27 cellular contexts compared by ENCODE assay signal in the genomic region with DNA sequence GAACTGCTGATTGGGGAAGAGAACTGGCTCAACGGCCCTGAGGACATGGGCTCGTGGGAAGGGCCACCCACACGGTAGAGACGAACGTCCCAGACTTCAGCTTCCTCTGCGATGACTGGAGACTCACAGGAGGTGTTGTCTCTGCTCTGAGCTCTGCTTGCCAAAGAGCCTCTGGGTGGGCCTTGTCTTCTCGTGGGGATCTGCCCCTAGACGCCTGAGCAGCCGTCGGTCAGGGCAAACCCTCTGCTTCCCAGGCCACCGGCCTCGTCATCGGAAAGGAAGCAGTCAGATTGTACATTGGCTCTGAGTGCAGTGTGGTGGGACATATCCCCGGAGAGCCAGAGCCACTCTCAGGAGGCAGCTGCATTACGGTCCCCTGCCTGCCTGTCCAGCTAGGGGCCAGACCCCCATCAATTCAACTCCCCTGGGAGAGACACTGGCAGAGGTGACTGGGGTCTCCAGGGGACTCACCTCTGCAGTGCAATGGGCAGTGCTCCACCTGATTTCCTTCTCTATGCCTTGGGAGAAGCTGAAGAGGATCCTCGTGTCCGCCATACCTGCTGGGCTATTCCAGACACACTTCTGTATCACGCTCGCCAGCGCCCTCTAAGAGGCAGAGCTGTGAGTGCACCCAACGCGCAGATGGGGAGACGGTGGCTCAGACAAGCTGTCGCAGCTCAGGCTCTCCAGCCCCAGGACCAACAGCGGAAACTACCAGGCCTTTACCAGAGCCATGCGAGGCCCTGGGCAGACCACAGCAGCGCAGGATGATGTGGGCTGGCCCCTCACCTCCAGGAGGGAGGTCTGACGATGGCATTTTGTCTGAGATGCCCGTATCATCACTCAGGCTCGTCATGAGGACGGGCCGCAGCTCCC.
A peak's percentile ranks its signal among the peaks of the same experiment; 100 is the strongest.
DNase-seq lines count a peak whose midpoint lies in the region; ATAC-seq and TF ChIP-seq lines count a peak whose summit lies in the region.
"Had no signal": no experiment of that assay in that cellular context is flagged by ENCODE, and none has a peak within 500 bp of the region (broad histone marks: within the 10 kb centered on the region; RNA-seq: fewer than 3 reads in every experiment).

No MANE protein-coding gene starts in this region.

- no peaks in the 10 kb centered on the region for H4K20me1 ChIP-seq in neural progenitor cell (ENCODE audit: low read depth)

- no peak overlapping the region for H3K4me3 Mint-ChIP-seq in neural progenitor cell
- H3K4me3 Mint-ChIP-seq: T-helper 2 cell treated with Interferon-gamma antibody and Interleukin-4, amounts not matched to agents 5 μg/mL and 100 μg/mL, for 36 hours had no signal

- H3K27ac Mint-ChIP-seq in neural progenitor cell, result no peak overlapping the region
- H3K27ac Mint-ChIP-seq: T-helper 2 cell treated with Interferon-gamma antibody and Interleukin-4, amounts not matched to agents 5 μg/mL and 100 μg/mL, for 36 hours had no signal

- H3K9me3 ChIP-seq in WERI-Rb-1 (ENCODE audit: severe bottlenecking) (no peaks in the 10 kb centered on the region), neural progenitor cell (ENCODE audit: low read depth) (no peaks in the 10 kb centered on the region)
- H3K9me3 ChIP-seq: heart left ventricle, suprapubic skin had no signal

- H3K27me3 ChIP-seq in H7 (ENCODE audit: control insufficient read depth, insufficient read depth, low read length) (no peaks in the 10 kb centered on the region), WERI-Rb-1 (ENCODE audit: insufficient read depth, low read depth, severe bottlenecking) (no peaks in the 10 kb centered on the region), neural progenitor cell (no peaks in the 10 kb centered on the region)

- no peaks in the 10 kb centered on the region for H3K79me2 ChIP-seq in neural progenitor cell (ENCODE audit: low read depth)

- no peaks in the 10 kb centered on the region for H3K36me3 Mint-ChIP-seq in neural progenitor cell
- H3K36me3 Mint-ChIP-seq: naive B cell had no signal

- no peaks in the 10 kb centered on the region for H3K9me3 Mint-ChIP-seq in neural progenitor cell
- H3K9me3 Mint-ChIP-seq: T-helper 2 cell treated with Interferon-gamma antibody and Interleukin-4, amounts not matched to agents 5 μg/mL and 100 μg/mL, for 36 hours had no signal

- peak; percentile 65 for TF ChIP-seq CTCF in WERI-Rb-1 (IDR thresholded peaks at IDR 0.05; ENCODE audit: low read depth, low read length)
- peak; percentile 51 for TF ChIP-seq CTCF in neural progenitor cell (IDR thresholded peaks at IDR 0.05)

- H3K36me3 ChIP-seq in H7 (replicated peaks; ENCODE audit: control insufficient read depth, insufficient read depth, low read length), result no peaks in the 10 kb centered on the region
- no peaks in the 10 kb centered on the region for H3K36me3 ChIP-seq in WERI-Rb-1
- H3K36me3 ChIP-seq in neural progenitor cell, result no peaks in the 10 kb centered on the region
- H3K36me3 ChIP-seq: heart left ventricle, suprapubic skin had no signal

- H3K27ac ChIP-seq in WERI-Rb-1 (no peak overlapping the region), neural progenitor cell (no peak overlapping the region)
- H3K27ac ChIP-seq: GM23248, heart left ventricle, SK-N-MC, suprapubic skin had no signal

- ATAC-seq in HG02763 (IDR thresholded peaks at IDR 0.05; ENCODE audit: unreplicated experiment) (no peak), HG03520 (IDR thresholded peaks at IDR 0.05; ENCODE audit: unreplicated experiment) (no peak)
- ATAC-seq: activated CD4-positive, CD25-positive, alpha-beta regulatory T cell treated with anti-CD3 and anti-CD28 coated beads, Interleukin-2, amount 50 U/mL, for 24 hours; heart left ventricle had no signal

- H3K4me2 ChIP-seq in neural progenitor cell, result no peak overlapping the region

- DNase-seq in DMS 273 (lab: John Stamatoyannopoulos, UW; ENCODE audit: unreplicated experiment) (peak; percentile 30), DMS 273 treated with DMSO at 0.1 percent for 48 hours (lab: John Stamatoyannopoulos, UW) (no peak), H7 (peak; percentile 81), WERI-Rb-1 (peak; percentile 59), neural progenitor cell (ENCODE audit: low spot score) (peak; percentile 58), dedifferentiated amniotic fluid mesenchymal stem cell (ENCODE audit: extremely low spot score) (no peak)
- DNase-seq: 8988T; activated effector memory CD4-positive, alpha-beta T cell treated with anti-CD3 and anti-CD28 coated beads, Interleukin-2, amount 50 U/mL, for 16 hours; C1 segment of cervical spinal cord; caudate nucleus; DMS153; effector CD4-positive, alpha-beta T cell; GM23248; heart left ventricle; mammary epithelial cell; MV-4-11; naive B cell; NCI-H2081; NCI-H524; small intestine; stimulated activated CD8-positive, alpha-beta memory T cell treated with anti-CD3 and anti-CD28 coated beads, Interleukin-4, amount 100 ng/mL, for 48 hours had no signal

- H3K9ac ChIP-seq in neural progenitor cell, result no peak overlapping the region
- H3K9ac ChIP-seq: GM23248 had no signal

- peaks cover 3% of the 10 kb centered on the region for H3K27me3 Mint-ChIP-seq in neural progenitor cell (ENCODE audit: insufficient read depth, low read depth)

- H3K4me3 ChIP-seq in H7 (ENCODE audit: insufficient read depth, low read depth, low read length) (no peak overlapping the region), WERI-Rb-1 (ENCODE audit: low read depth, low read length) (no peak overlapping the region), neural progenitor cell (no peak overlapping the region)
- H3K4me3 ChIP-seq: GM23248, heart left ventricle, SK-N-MC, suprapubic skin had no signal

- no peaks in the 10 kb centered on the region for H3F3A ChIP-seq in neural progenitor cell (ENCODE audit: low read depth)

- no peak overlapping the region for H2AFZ ChIP-seq in neural progenitor cell (replicated peaks)
- H2AFZ ChIP-seq: GM23248 had no signal

- H3K4me1 Mint-ChIP-seq in neural progenitor cell, result no peaks in the 10 kb centered on the region
- H3K4me1 Mint-ChIP-seq: naive B cell had no signal

- no peaks in the 10 kb centered on the region for H3K4me1 ChIP-seq in neural progenitor cell
- H3K4me1 ChIP-seq: heart left ventricle, suprapubic skin had no signal

Comparison
In these comparisons a context has a peak if more than half of its experiments do, and no peak if none do; other contexts are left out.
1. DNase-seq: peak in DMS 273 (single experiment), H7 (single experiment), WERI-Rb-1 (single experiment) and neural progenitor cell (single experiment); none in DMS 273 treated with DMSO at 0.1 percent for 48 hours (single experiment) and dedifferentiated amniotic fluid mesenchymal stem cell (single experiment).